Comparison of ENCODE assay signal across 17 cellular contexts in the genomic region with DNA sequence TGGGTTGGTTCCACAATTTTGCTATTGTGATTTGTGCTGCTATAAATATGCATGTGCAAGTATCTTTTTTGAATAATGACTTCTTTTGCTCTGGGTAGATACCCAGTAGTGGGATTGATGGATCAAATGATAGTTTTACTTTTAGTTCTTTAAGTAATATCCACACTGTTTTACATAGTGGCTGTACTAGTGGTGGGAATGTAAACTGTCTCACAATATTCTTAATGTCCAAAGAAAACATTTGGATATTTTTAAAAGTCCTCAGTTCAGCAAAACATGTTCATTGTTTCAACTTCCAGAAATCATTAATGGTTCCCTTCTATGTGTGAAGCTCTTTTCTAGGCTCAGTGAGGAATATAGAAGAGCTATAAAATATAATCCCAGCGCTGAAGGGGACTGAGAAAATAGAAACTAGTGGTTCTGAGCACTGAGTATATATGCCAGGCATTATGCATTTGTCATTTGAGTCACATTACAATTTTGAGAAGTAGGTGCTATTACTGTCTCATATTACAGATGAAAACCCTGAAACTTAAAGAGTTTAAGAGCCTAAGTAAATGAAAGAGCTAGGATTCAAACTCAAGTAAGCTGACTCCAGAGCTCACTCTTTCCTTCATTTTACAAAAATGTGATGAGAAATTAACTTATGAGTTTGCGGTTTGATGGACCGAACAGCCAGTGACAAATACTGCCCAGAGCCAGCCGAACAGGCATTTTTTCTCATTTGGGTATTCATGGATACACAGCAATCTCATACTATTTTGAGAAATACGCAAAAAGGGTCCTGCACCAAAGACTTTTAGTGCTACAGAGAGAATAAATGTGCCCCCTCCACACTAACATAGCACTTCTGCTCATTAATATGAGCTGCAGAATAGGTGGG.
"Had no signal": no experiment of that assay in that cellular context is flagged by ENCODE, and none has a peak within 500 bp of the region (broad histone marks: within the 10 kb centered on the region; RNA-seq: fewer than 3 reads in every experiment).

No MANE protein-coding gene starts in this region.

- H3K4me3 ChIP-seq: cardiac muscle cell, colonic mucosa, heart left ventricle, prostate gland had no signal

- H3K36me3 Mint-ChIP-seq: immature natural killer cell, type B pancreatic cell had no signal

- H3K27me3 ChIP-seq: cardiac muscle cell, colonic mucosa, heart left ventricle had no signal

- H3K9me3 ChIP-seq: colonic mucosa, prostate gland had no signal

- H3K27me3 Mint-ChIP-seq: activated B cell treated with CpG ODN at 0.5 μM for 24 hours had no signal

- H3K27ac Mint-ChIP-seq: activated B cell treated with CpG ODN at 0.5 μM for 24 hours; activated T-helper 1 cell treated with anti-CD3 and anti-CD28 coated beads, Interleukin-12 subunit alpha, Interleukin-12 subunit beta, Interleukin-2, Interleukin-4 antibody, amounts not matched to agents 30 ng/mL and 10 ng/mL and 1 ng/mL, durations not matched to agents 14 hours and 24 hours and 36 hours; immature natural killer cell; nephron progenitor cell; T-helper 1 cell treated with Interleukin-12 subunit alpha and Interleukin-12 subunit beta and Interleukin-4 antibody, amounts not matched to agents 30 μg/mL and 1 μg/mL, for 36 hours; type B pancreatic cell had no signal

- H3K36me3 ChIP-seq: cardiac muscle cell, colonic mucosa, heart left ventricle, prostate gland had no signal

- H3K9me3 Mint-ChIP-seq: activated B cell treated with CpG ODN at 0.5 μM for 24 hours; activated T-helper 1 cell treated with anti-CD3 and anti-CD28 coated beads, Interleukin-12 subunit alpha, Interleukin-12 subunit beta, Interleukin-2, Interleukin-4 antibody, amounts not matched to agents 30 ng/mL and 10 ng/mL and 1 ng/mL, durations not matched to agents 14 hours and 24 hours and 36 hours; T-helper 1 cell treated with Interleukin-12 subunit alpha and Interleukin-12 subunit beta and Interleukin-4 antibody, amounts not matched to agents 30 μg/mL and 1 μg/mL, for 36 hours; type B pancreatic cell had no signal

- H3K4me1 Mint-ChIP-seq: activated B cell treated with CpG ODN at 0.5 μM for 24 hours, immature natural killer cell, nephron progenitor cell had no signal

- DNase-seq: activated B cell treated with CpG ODN at 0.5 μM for 24 hours; activated CD4-positive, alpha-beta T cell treated with anti-CD3 and anti-CD28 coated beads, Interleukin-2, amount 50 U/mL, for 1 hour; activated naive CD4-positive, alpha-beta T cell treated with Interleukin-2 at 50 U/mL for 16 hours; colonic mucosa; foreskin melanocyte; heart left ventricle; immature natural killer cell; mesendoderm; nephron progenitor cell; occipital lobe; right cardiac atrium; stimulated activated naive CD8-positive, alpha-beta T cell treated with anti-CD3 and anti-CD28 coated beads, Interleukin-15, Interleukin-2, amounts not matched to agents 100 U/mL and 50 U/mL, for 24 hours had no signal

- H3K27ac ChIP-seq: cardiac muscle cell, colonic mucosa, heart left ventricle, prostate gland had no signal

- H3K4me1 ChIP-seq: colonic mucosa, heart left ventricle, prostate gland had no signal

- ATAC-seq: heart left ventricle; right cardiac atrium; stimulated activated naive CD8-positive, alpha-beta T cell treated with anti-CD3 and anti-CD28 coated beads, Interleukin-15, Interleukin-2, amounts not matched to agents 100 U/mL and 50 U/mL, for 24 hours had no signal

- H3K4me3 Mint-ChIP-seq: activated B cell treated with CpG ODN at 0.5 μM for 24 hours; activated T-helper 1 cell treated with anti-CD3 and anti-CD28 coated beads, Interleukin-12 subunit alpha, Interleukin-12 subunit beta, Interleukin-2, Interleukin-4 antibody, amounts not matched to agents 30 ng/mL and 10 ng/mL and 1 ng/mL, durations not matched to agents 14 hours and 24 hours and 36 hours; immature natural killer cell; nephron progenitor cell; T-helper 1 cell treated with Interleukin-12 subunit alpha and Interleukin-12 subunit beta and Interleukin-4 antibody, amounts not matched to agents 30 μg/mL and 1 μg/mL, for 36 hours; type B pancreatic cell had no signal
